ENCODE assay signal across 8 cellular contexts in genomic region chr15:99511865-99512632, GRCh38. TPM values are rescaled to one million over a fixed set of nuclear protein-coding genes. Genes with fewer than 3 reads are reported as not detected.
DNase-seq lines count a peak whose midpoint lies in the region; ATAC-seq, FAIRE-seq and TF ChIP-seq lines count a peak whose summit lies in the region.

No MANE protein-coding gene starts in this region.

- peak; percentile 56 for ATAC-seq in GM21576 (IDR thresholded peaks at IDR 0.05; ENCODE audit: unreplicated experiment)

- FAIRE-seq in GM12891 (lab: Jason Lieb, UNC): peak; percentile 96

- TF ChIP-seq POLR2A in GM12891 (IDR thresholded peaks at IDR 0.05; ENCODE audit: low read depth, low read length): peak; percentile 73; the same call in 1 of the 2 replicates

- DNase-seq in GM12891 (ENCODE audit: insufficient read length, low spot score): no peak
- peak; percentile 18 to 19 for DNase-seq in Kasumi-1 (lab: John Stamatoyannopoulos, UW)
- peak; percentile 9 for DNase-seq in left kidney (ENCODE audit: low read depth, low spot score)
- DNase-seq in NCI-H2227 (lab: John Stamatoyannopoulos, UW; ENCODE audit: unreplicated experiment): no peak
- no peak for DNase-seq in NCI-H748 treated with DMSO at 0.1 percent for 48 hours (lab: John Stamatoyannopoulos, UW)
- DNase-seq in T-helper 1 cell: no peak
- no peak for DNase-seq in NCI-H187 treated with DMSO at 0.1 percent for 48 hours (lab: John Stamatoyannopoulos, UW)

TF ChIP-seq in GM12891, 5 proteins besides CTCF, POLR2A, EP300 and RAD21:
- TF ChIP-seq POU2F2 (IDR thresholded peaks at IDR 0.05; ENCODE audit: low read depth, low read length) (peak; percentile 23; the same call in 1 of the 2 replicates), PAX5 (IDR thresholded peaks at IDR 0.05; ENCODE audit: insufficient read depth, low read length, severe bottlenecking) (peak; percentile 93), TAF1 (IDR thresholded peaks at IDR 0.05; ENCODE audit: low read depth, low read length) (peak; percentile 82), SPI1 (IDR thresholded peaks at IDR 0.05; ENCODE audit: low read depth, low read length) (peak; percentile 84), POLR2AphosphoS5 (IDR thresholded peaks at IDR 0.05; ENCODE audit: low read depth, low read length) (peak; percentile 78)

RNA-seq across cellular contexts. Expression of gene MEF2A, which starts 53.7 kb away (rescaled TPM):
- polyA plus RNA-seq in GM12891 (2012; ENCODE audit: low read depth, missing spikeins): 15.0 TPM

Comparison
In these comparisons a context has a peak if more than half of its experiments do, and no peak if none do; other contexts are left out.
1. DNase-seq: peak in Kasumi-1 (2 of 2) and left kidney (single experiment); none in GM12891 (single experiment), NCI-H2227 (single experiment), NCI-H748 treated with DMSO at 0.1 percent for 48 hours (single experiment), T-helper 1 cell (0 of 5) and NCI-H187 treated with DMSO at 0.1 percent for 48 hours (single experiment).